Comparison of ENCODE assay signal across 1 cellular context in the genomic region with DNA sequence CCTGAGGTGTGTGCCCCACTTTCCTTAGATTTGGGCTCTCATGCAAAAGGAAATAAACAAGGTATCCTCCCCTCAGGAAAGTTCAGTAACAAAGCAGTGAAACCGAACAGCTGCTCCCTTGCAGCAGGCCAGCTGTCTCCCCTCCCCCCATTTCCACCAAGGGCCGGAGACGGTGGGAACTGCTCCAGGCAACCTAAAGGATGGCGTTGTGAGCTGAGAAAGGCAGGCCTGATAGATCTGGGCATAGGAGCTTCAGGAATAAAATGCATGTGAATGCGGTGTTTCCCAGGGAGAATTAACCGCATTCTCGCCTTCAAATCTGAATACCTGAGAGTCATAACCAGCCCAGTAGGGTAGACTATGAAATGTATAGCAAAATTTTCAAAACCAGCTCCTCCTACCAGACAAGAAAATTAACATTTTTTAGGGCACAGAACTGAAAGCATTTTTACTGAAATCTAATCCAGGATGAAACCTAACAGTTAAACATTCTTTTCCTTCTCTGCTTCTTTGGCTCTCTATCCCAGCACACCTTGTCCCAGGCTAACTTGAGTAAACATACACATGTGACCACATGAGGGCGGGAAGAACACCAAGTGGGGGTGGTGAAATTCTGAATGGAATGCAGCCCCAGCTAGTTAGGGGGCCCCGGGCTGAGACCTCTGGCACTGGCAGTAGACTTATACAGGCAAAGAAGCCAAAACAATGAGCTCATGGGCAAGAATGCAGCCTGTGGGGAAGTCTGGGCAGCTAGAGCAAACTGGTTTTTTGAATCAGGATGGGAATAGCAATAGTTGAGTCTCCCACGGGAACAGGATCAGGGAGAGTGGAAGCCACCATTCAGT.
TF ChIP-seq lines count a peak whose summit lies in the region.

No MANE protein-coding gene starts in this region.

TF ChIP-seq in H1, 55 proteins besides CTCF, POLR2A, EP300 and RAD21 (continues in another document):
- no peak for TF ChIP-seq KDM1A (IDR thresholded peaks at IDR 0.05; ENCODE audit: borderline replicate concordance, low read length)
- peak; percentile 82; the same call in 1 of the 2 replicates for TF ChIP-seq JUND (IDR thresholded peaks at IDR 0.05; ENCODE audit: low read length)
- TF ChIP-seq, protein P1, sequence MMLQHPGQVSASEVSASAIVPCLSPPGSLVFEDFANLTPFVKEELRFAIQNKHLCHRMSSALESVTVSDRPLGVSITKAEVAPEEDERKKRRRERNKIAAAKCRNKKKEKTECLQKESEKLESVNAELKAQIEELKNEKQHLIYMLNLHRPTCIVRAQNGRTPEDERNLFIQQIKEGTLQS (IDR thresholded peaks at IDR 0.05; ENCODE audit: insufficient read depth, low read depth, low read length): 0 out of 2 replicates have a peak, but pooled peaks have one; percentile 14
- no peak for TF ChIP-seq BACH1 (IDR thresholded peaks at IDR 0.05; ENCODE audit: low read length)
- no peak for TF ChIP-seq KDM5A (IDR thresholded peaks at IDR 0.05; ENCODE audit: low read length)
- TF ChIP-seq, protein P2, sequence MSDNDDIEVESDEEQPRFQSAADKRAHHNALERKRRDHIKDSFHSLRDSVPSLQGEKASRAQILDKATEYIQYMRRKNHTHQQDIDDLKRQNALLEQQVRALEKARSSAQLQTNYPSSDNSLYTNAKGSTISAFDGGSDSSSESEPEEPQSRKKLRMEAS (IDR thresholded peaks at IDR 0.05): peak; percentile 80
- no peak for TF ChIP-seq BRCA1 (IDR thresholded peaks at IDR 0.05; ENCODE audit: low read depth, low read length)
- TF ChIP-seq ZNF274 (IDR thresholded peaks at IDR 0.05; ENCODE audit: borderline replicate concordance, extremely low read depth, low read length): no peak
- peak; percentile 99 for TF ChIP-seq TCF12 (IDR thresholded peaks at IDR 0.05; ENCODE audit: low read depth, low read length)
- no peak for TF ChIP-seq CEBPB (IDR thresholded peaks at IDR 0.05; ENCODE audit: low read depth, low read length)
- TF ChIP-seq BCL11A (IDR thresholded peaks at IDR 0.05; ENCODE audit: low read depth in 2 of 2, low read length in 2 of 2): peak in 1 of 2 experiments; percentile 45
- peak in 1 of 2 experiments; percentile 80; a peak in 2 of 4 replicates for TF ChIP-seq HDAC2 (IDR thresholded peaks at IDR 0.05; ENCODE audit: borderline replicate concordance in 1 of 2, low read depth in 2 of 2, low read length in 2 of 2)
- no peak for TF ChIP-seq GABPA (IDR thresholded peaks at IDR 0.05; ENCODE audit: borderline replicate concordance, insufficient read depth, low read length)
- peak; percentile 77 for TF ChIP-seq TAF7 (optimal IDR thresholded peaks at IDR 0.05; ENCODE audit: borderline replicate concordance, low read depth, low read length)
- TF ChIP-seq SP1 (IDR thresholded peaks at IDR 0.05; ENCODE audit: low read depth, low read length): peak; percentile 94
- TF ChIP-seq FOSL1 (IDR thresholded peaks at IDR 0.05; ENCODE audit: insufficient read depth, low read depth, low read length): no peak
- TF ChIP-seq POU5F1 (IDR thresholded peaks at IDR 0.05; ENCODE audit: low read depth, low read length): peak; percentile 46; the same call in 1 of the 2 replicates
- no peak for TF ChIP-seq HDAC6 (IDR thresholded peaks at IDR 0.05; ENCODE audit: low read depth, low read length)
- no peak for TF ChIP-seq SIX5 (IDR thresholded peaks at IDR 0.05; ENCODE audit: low read depth, low read length)
- TF ChIP-seq, protein P3, sequence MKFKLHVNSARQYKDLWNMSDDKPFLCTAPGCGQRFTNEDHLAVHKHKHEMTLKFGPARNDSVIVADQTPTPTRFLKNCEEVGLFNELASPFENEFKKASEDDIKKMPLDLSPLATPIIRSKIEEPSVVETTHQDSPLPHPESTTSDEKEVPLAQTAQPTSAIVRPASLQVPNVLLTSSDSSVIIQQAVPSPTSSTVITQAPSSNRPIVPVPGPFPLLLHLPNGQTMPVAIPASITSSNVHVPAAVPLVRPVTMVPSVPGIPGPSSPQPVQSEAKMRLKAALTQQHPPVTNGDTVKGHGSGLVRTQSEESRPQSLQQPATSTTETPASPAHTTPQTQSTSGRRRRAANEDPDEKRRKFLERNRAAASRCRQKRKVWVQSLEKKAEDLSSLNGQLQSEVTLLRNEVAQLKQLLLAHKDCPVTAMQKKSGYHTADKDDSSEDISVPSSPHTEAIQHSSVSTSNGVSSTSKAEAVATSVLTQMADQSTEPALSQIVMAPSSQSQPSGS (IDR thresholded peaks at IDR 0.05; ENCODE audit: low read length): peak; percentile 86
- no peak for TF ChIP-seq MAFK (IDR thresholded peaks at IDR 0.05; ENCODE audit: low read depth, low read length)
- TF ChIP-seq EZH2 (IDR thresholded peaks at IDR 0.05; ENCODE audit: low read depth, low read length, severe bottlenecking): no peak
- TF ChIP-seq SIRT6 (IDR thresholded peaks at IDR 0.05; ENCODE audit: low read length): no peak
- TF ChIP-seq RFX5 (IDR thresholded peaks at IDR 0.05; ENCODE audit: borderline replicate concordance, low read depth, low read length): no peak
- 0 out of 2 replicates have a peak, but pooled peaks have one; percentile 43 for TF ChIP-seq EGR1 (IDR thresholded peaks at IDR 0.05; ENCODE audit: borderline replicate concordance, low read depth, low read length)
- TF ChIP-seq SAP30 (IDR thresholded peaks at IDR 0.05; ENCODE audit: insufficient read depth, insufficient replicate concordance, low read length): peak; percentile 25
- TF ChIP-seq SP2 (IDR thresholded peaks at IDR 0.05; ENCODE audit: low read length): no peak
- TF ChIP-seq KDM4A (IDR thresholded peaks at IDR 0.05; ENCODE audit: low read depth, low read length, severe bottlenecking): no peak
- TF ChIP-seq CBX5 (IDR thresholded peaks at IDR 0.05; ENCODE audit: low read depth, low read length): no peak
- no peak for TF ChIP-seq CBX8 (IDR thresholded peaks at IDR 0.05; ENCODE audit: borderline replicate concordance, low read depth, low read length)
- TF ChIP-seq SIN3A (conservative IDR thresholded peaks at IDR 0.05 in 1 of 2, IDR thresholded peaks at IDR 0.05 in 1 of 2; ENCODE audit: low read depth in 1 of 2, low read length in 2 of 2): peak; percentile 92 to 93; a peak in 2 of 4 replicates
- TF ChIP-seq NRF1 (IDR thresholded peaks at IDR 0.05; ENCODE audit: low read depth, low read length): no peak
- no peak for TF ChIP-seq CTBP2 (IDR thresholded peaks at IDR 0.05; ENCODE audit: borderline replicate concordance, insufficient read depth, insufficient read length, low read length)
- TF ChIP-seq NANOG (IDR thresholded peaks at IDR 0.05; ENCODE audit: insufficient read depth, low read depth, low read length, poor library complexity, severe bottlenecking): peak; percentile 41
- TF ChIP-seq CHD1 (IDR thresholded peaks at IDR 0.05; ENCODE audit: low read depth, low read length): no peak; the same call in 1 of the 2 replicates
- no peak; the same call in 1 of the 2 replicates for TF ChIP-seq GTF2F1 (IDR thresholded peaks at IDR 0.05; ENCODE audit: borderline replicate concordance, low read depth, low read length)
- TF ChIP-seq, protein P4, sequence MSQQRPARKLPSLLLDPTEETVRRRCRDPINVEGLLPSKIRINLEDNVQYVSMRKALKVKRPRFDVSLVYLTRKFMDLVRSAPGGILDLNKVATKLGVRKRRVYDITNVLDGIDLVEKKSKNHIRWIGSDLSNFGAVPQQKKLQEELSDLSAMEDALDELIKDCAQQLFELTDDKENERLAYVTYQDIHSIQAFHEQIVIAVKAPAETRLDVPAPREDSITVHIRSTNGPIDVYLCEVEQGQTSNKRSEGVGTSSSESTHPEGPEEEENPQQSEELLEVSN (IDR thresholded peaks at IDR 0.05): peak; percentile 87
- no peak for TF ChIP-seq RNF2 (IDR thresholded peaks at IDR 0.05; ENCODE audit: borderline replicate concordance, low read depth, low read length, missing control alignments, poor library complexity, severe bottlenecking)
- TF ChIP-seq CHD2 (IDR thresholded peaks at IDR 0.05; ENCODE audit: low read length): 0 out of 2 replicates have a peak, but pooled peaks have one; percentile 53
- peak; percentile 84; the same call in 1 of the 2 replicates for TF ChIP-seq JUN (IDR thresholded peaks at IDR 0.05; ENCODE audit: low read depth, low read length)
- peak; percentile 44 for TF ChIP-seq TAF1 (IDR thresholded peaks at IDR 0.05; ENCODE audit: low read depth, low read length)
- TF ChIP-seq CREB1 (IDR thresholded peaks at IDR 0.05): 0 out of 2 replicates have a peak, but pooled peaks have one; percentile 15
- peak; percentile 55; the same call in 1 of the 2 replicates for TF ChIP-seq SRF (IDR thresholded peaks at IDR 0.05; ENCODE audit: low read depth, low read length)
- TF ChIP-seq YY1 (IDR thresholded peaks at IDR 0.05; ENCODE audit: low read depth, low read length): peak; percentile 72
- peak; percentile 95 for TF ChIP-seq RBBP5 (IDR thresholded peaks at IDR 0.05; ENCODE audit: borderline replicate concordance, low read depth, low read length)
- no peak for TF ChIP-seq SUZ12 (IDR thresholded peaks at IDR 0.05; ENCODE audit: low read length)
- peak; percentile 95 for TF ChIP-seq TEAD4 (IDR thresholded peaks at IDR 0.05; ENCODE audit: low read depth, low read length)
- TF ChIP-seq TBP (IDR thresholded peaks at IDR 0.05; ENCODE audit: low read depth, low read length): peak; percentile 55; the same call in 1 of the 2 replicates
- no peak for TF ChIP-seq SP4 (IDR thresholded peaks at IDR 0.05; ENCODE audit: low read length)
- peak; percentile 79 for TF ChIP-seq POLR2AphosphoS5 (IDR thresholded peaks at IDR 0.05; ENCODE audit: low read depth, low read length)
- TF ChIP-seq RXRA (IDR thresholded peaks at IDR 0.05; ENCODE audit: insufficient read depth, low read depth, low read length): 0 out of 2 replicates have a peak, but pooled peaks have one; percentile 81
- TF ChIP-seq PHF8 (conservative IDR thresholded peaks at IDR 0.05; ENCODE audit: low read depth, low read length): no peak
- TF ChIP-seq ASH2L (IDR thresholded peaks at IDR 0.05; ENCODE audit: low read length): peak; percentile 99
- TF ChIP-seq, protein P5, sequence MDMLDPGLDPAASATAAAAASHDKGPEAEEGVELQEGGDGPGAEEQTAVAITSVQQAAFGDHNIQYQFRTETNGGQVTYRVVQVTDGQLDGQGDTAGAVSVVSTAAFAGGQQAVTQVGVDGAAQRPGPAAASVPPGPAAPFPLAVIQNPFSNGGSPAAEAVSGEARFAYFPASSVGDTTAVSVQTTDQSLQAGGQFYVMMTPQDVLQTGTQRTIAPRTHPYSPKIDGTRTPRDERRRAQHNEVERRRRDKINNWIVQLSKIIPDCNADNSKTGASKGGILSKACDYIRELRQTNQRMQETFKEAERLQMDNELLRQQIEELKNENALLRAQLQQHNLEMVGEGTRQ (IDR thresholded peaks at IDR 0.05; ENCODE audit: low read length): peak; percentile 79
